Comparison of ENCODE assay signal across 17 cellular contexts in the genomic region with DNA sequence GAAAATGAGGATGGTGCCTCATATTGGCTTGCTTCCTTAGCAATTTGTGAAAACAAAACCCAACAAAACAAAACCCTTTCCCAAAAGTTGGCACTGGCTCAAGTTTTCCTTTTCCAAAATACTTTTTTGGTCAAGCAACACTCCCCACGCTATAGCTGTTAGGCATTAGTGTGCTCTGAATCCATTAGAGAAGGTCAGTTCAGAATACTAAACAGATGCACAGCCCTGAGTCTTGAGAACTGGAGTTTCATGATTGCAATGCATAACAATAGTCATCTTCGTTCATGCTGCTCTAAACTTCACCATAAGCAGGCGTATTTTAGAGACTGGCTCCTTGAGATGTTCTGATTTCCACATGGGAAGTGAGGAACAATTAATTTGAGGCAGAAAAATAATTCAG.
DNase-seq lines count a peak whose midpoint lies in the region; ATAC-seq and TF ChIP-seq lines count a peak whose summit lies in the region.
"Had no signal": no experiment of that assay in that cellular context is flagged by ENCODE, and none has a peak within 500 bp of the region (broad histone marks: within the 10 kb centered on the region; RNA-seq: fewer than 3 reads in every experiment).

No MANE protein-coding gene starts in this region.

- intact Hi-C loops in left ventricle myocardium inferior (cut with micrococcal nuclease) (no loop called here), Right ventricle myocardium inferior (cut with DNase I) (no loop called here)

- H3K9me3 Mint-ChIP-seq in activated T-cell treated with anti-CD3 and anti-CD28 coated beads, Interleukin-2, amount 50 U/mL, for 4 hours: no peaks in the 10 kb centered on the region

- no peak for DNase-seq in left ventricle myocardium inferior
- no peak for DNase-seq in Right ventricle myocardium inferior (ENCODE audit: missing footprints)
- DNase-seq in fibroblast of peridontal ligament (ENCODE audit: extremely low read depth): peak; percentile 58
- DNase-seq in renal cortical epithelial cell (ENCODE audit: low read depth): peak; percentile 71
- no peak for DNase-seq in SW480 (ENCODE audit: low spot score)
- DNase-seq in NCI-H2107 treated with DMSO at 0.1 percent for 48 hours (lab: John Stamatoyannopoulos, UW; ENCODE audit: unreplicated experiment): no peak
- DNase-seq in activated T-cell treated with anti-CD3 and anti-CD28 coated beads, Interleukin-2, amount 50 U/mL, for 4 hours: no peak
- no peak for DNase-seq in DMS 273 (lab: John Stamatoyannopoulos, UW; ENCODE audit: unreplicated experiment)
- DNase-seq: activated T-cell treated with anti-CD3 and anti-CD28 coated beads, Interleukin-2, amount 50 U/mL, for 48 hours; central memory CD4-positive, alpha-beta T cell; DMS79; Karpas-422; kidney; NCI-H1417; stimulated activated CD4-positive, alpha-beta T cell treated with anti-CD3 and anti-CD28 coated beads, Interleukin-1b, Interleukin-23, amount 100 ng/mL, for 48 hours had no signal

- H3K4me3 Mint-ChIP-seq in activated T-cell treated with anti-CD3 and anti-CD28 coated beads, Interleukin-2, amount 50 U/mL, for 4 hours: no peak overlapping the region
- H3K4me3 Mint-ChIP-seq: activated naive CD8-positive, alpha-beta T cell had no signal

- H3K27me3 ChIP-seq in left ventricle myocardium inferior (ENCODE audit: low read depth): no peaks in the 10 kb centered on the region

- H3K27me3 Mint-ChIP-seq in activated T-cell treated with anti-CD3 and anti-CD28 coated beads, Interleukin-2, amount 50 U/mL, for 4 hours (ENCODE audit: low read depth): no peaks in the 10 kb centered on the region
- H3K27me3 Mint-ChIP-seq: activated naive CD8-positive, alpha-beta T cell had no signal

- no peak for ATAC-seq in Right ventricle myocardium inferior
- ATAC-seq in activated T-cell treated with anti-CD3 and anti-CD28 coated beads, Interleukin-2, amount 50 U/mL, for 4 hours: no peak
- ATAC-seq: A549 had no signal

- no peak for TF ChIP-seq CTCF in left ventricle myocardium inferior (IDR thresholded peaks at IDR 0.05; ENCODE audit: borderline replicate concordance)

- no peaks in the 10 kb centered on the region for H3K36me3 ChIP-seq in left ventricle myocardium inferior

- peaks cover 63% of the 10 kb centered on the region for H3K4me1 ChIP-seq in left ventricle myocardium inferior
- H3K4me1 ChIP-seq: A549 had no signal

- H3K4me1 Mint-ChIP-seq in activated T-cell treated with anti-CD3 and anti-CD28 coated beads, Interleukin-2, amount 50 U/mL, for 4 hours (ENCODE audit: low read depth): no peaks in the 10 kb centered on the region

- peak overlapping the region; percentile 88 for H3K27ac ChIP-seq in left ventricle myocardium inferior (replicated peaks)
- H3K27ac ChIP-seq: A549 had no signal

- H3K36me3 Mint-ChIP-seq in activated T-cell treated with anti-CD3 and anti-CD28 coated beads, Interleukin-2, amount 50 U/mL, for 4 hours (ENCODE audit: insufficient read depth): no peaks in the 10 kb centered on the region
- H3K36me3 Mint-ChIP-seq: activated naive CD8-positive, alpha-beta T cell had no signal

- no peak overlapping the region for H3K4me3 ChIP-seq in left ventricle myocardium inferior
- H3K4me3 ChIP-seq: A549 had no signal

- no peaks in the 10 kb centered on the region for H3K9me3 ChIP-seq in left ventricle myocardium inferior (replicated peaks)
- H3K9me3 ChIP-seq: A549 had no signal

Comparison
In these comparisons a context has a peak if more than half of its experiments do, and no peak if none do; other contexts are left out.
1. DNase-seq: peak in fibroblast of peridontal ligament (single experiment) and renal cortical epithelial cell (single experiment); none in left ventricle myocardium inferior (single experiment), Right ventricle myocardium inferior (single experiment), SW480 (single experiment), NCI-H2107 treated with DMSO at 0.1 percent for 48 hours (single experiment), activated T-cell treated with anti-CD3 and anti-CD28 coated beads, Interleukin-2, amount 50 U/mL, for 4 hours (single experiment) and DMS 273 (single experiment).